In the genomic region with DNA sequence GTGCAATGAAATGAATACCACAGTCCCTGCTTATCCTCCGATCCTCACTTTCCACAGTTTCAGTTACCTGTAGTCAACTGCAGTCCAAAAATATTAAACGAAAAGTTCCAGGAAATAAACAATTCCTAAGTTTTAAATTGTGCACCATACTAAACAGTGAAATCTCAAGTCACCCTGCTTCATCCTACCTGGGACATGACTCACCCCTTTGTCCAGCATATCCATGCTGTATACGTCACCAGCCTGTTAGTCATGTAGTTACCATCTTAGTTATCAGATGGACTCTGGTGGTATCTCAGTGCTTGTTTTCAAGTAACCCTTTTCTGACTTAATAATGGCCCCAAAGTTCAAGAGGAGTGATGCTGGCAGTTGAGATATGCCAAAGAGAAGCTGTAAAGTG, we compare ENCODE assay signal across 7 cellular contexts. TPM values are rescaled to one million over a fixed set of nuclear protein-coding genes. Genes with fewer than 3 reads are reported as not detected.
DNase-seq lines count a peak whose midpoint lies in the region; FAIRE-seq and TF ChIP-seq lines count a peak whose summit lies in the region.
"Not testable (repeated sequence)": the region's sequence is repeated elsewhere in the genome, so short reads cannot be mapped to it uniquely, and the experiment has no call there.

No MANE protein-coding gene starts in this region.

- H4K20me1 ChIP-seq in astrocyte (ENCODE audit: insufficient read depth, low read length), result not testable (repeated sequence)

- H3K9me3 ChIP-seq in astrocyte (ENCODE audit: insufficient read depth, low read depth, low read length), result not testable (repeated sequence)

- H3K4me1 Mint-ChIP-seq in astrocyte (ENCODE audit: low read depth, unreplicated experiment), result not testable (repeated sequence)

- H3K27me3 Mint-ChIP-seq in astrocyte (ENCODE audit: low read depth, unreplicated experiment), result not testable (repeated sequence)

- not testable (repeated sequence) for H3K27ac Mint-ChIP-seq in astrocyte (ENCODE audit: unreplicated experiment)

- H3K36me3 Mint-ChIP-seq in astrocyte (ENCODE audit: low read depth, unreplicated experiment), result not testable (repeated sequence)

- not testable (repeated sequence) for H3K27me3 ChIP-seq in astrocyte (ENCODE audit: insufficient read depth, low read length)

- not testable (repeated sequence) for H3K4me2 ChIP-seq in astrocyte (ENCODE audit: low read length)

- not testable (repeated sequence) for H3K27ac ChIP-seq in astrocyte (ENCODE audit: low read depth, low read length)

- H3K79me2 ChIP-seq in astrocyte (ENCODE audit: insufficient read depth, low read length), result not testable (repeated sequence)

- H3K4me1 ChIP-seq in astrocyte (ENCODE audit: insufficient read depth, low read length), result not testable (repeated sequence)

- not testable (repeated sequence) for H2AFZ ChIP-seq in astrocyte (ENCODE audit: low read depth, low read length)

- H3K36me3 ChIP-seq in astrocyte (ENCODE audit: insufficient read depth, low read length), result not testable (repeated sequence)

- FAIRE-seq in RCC 7860 (lab: Jason Lieb, UNC), result peak; percentile 84
- not testable (repeated sequence) for FAIRE-seq in astrocyte (lab: Jason Lieb, UNC)

- TF ChIP-seq CTCF in astrocyte (IDR thresholded peaks at IDR 0.05; ENCODE audit: insufficient read depth, low read depth, low read length); choroid plexus epithelial cell (conservative IDR thresholded peaks at IDR 0.05; ENCODE audit: low read depth, low read length); fibroblast of villous mesenchyme (IDR thresholded peaks at IDR 0.05; ENCODE audit: insufficient read depth, low read depth, low read length): not testable (repeated sequence)

- not testable (repeated sequence) for H3K9ac ChIP-seq in astrocyte (ENCODE audit: low read length)

- not testable (repeated sequence) for H3K4me3 ChIP-seq in astrocyte (ENCODE audit: insufficient read depth, low read depth, low read length); choroid plexus epithelial cell (ENCODE audit: low read depth, low read length); fibroblast of villous mesenchyme (ENCODE audit: low read depth, low read length)

- not testable (repeated sequence) for H3K4me3 Mint-ChIP-seq in astrocyte (ENCODE audit: unreplicated experiment)

- DNase-seq in EL (peak; percentile 48), HS-5 (ENCODE audit: low read depth) (peak; percentile 0), RCC 7860 (ENCODE audit: low spot score) (peak; percentile 50), astrocyte (ENCODE audit: low read depth) (peak; percentile 60), choroid plexus epithelial cell (ENCODE audit: low read depth) (peak; percentile 12), fibroblast of villous mesenchyme (ENCODE audit: low read depth) (peak; percentile 6), non-pigmented ciliary epithelial cell (ENCODE audit: low read depth) (peak; percentile 26)

- H3K9me3 Mint-ChIP-seq in astrocyte (ENCODE audit: unreplicated experiment), result not testable (repeated sequence)

RNA-seq across cellular contexts. Expression of gene NAPEPLD, which starts 50.3 kb away (rescaled TPM):
- total RNA-seq in astrocyte (7.6 and 8.7 TPM in 2 replicates), fibroblast of villous mesenchyme (5.8 and 6.5 TPM in 2 replicates)

Comparison
In these comparisons a context has a peak if more than half of its experiments do, and no peak if none do; other contexts are left out.
1. DNase-seq: peak in every context shown above with its lines; median percentile 60 in astrocyte; 50 in RCC 7860; 48 in EL; 26 in non-pigmented ciliary epithelial cell; 12 in choroid plexus epithelial cell; 6 in fibroblast of villous mesenchyme; 0 in HS-5.